ENCODE assay signal across 1 cellular context in genomic region chr19:34667349-34668076, GRCh38.
A peak's percentile ranks its signal among the peaks of the same experiment; 100 is the strongest.
TF ChIP-seq lines count a peak whose summit lies in the region.

No MANE protein-coding gene starts in this region.

TF ChIP-seq in K562, 482 proteins besides CTCF, POLR2A, EP300 and RAD21 (continued from another document):
- TF ChIP-seq, protein P1, sequence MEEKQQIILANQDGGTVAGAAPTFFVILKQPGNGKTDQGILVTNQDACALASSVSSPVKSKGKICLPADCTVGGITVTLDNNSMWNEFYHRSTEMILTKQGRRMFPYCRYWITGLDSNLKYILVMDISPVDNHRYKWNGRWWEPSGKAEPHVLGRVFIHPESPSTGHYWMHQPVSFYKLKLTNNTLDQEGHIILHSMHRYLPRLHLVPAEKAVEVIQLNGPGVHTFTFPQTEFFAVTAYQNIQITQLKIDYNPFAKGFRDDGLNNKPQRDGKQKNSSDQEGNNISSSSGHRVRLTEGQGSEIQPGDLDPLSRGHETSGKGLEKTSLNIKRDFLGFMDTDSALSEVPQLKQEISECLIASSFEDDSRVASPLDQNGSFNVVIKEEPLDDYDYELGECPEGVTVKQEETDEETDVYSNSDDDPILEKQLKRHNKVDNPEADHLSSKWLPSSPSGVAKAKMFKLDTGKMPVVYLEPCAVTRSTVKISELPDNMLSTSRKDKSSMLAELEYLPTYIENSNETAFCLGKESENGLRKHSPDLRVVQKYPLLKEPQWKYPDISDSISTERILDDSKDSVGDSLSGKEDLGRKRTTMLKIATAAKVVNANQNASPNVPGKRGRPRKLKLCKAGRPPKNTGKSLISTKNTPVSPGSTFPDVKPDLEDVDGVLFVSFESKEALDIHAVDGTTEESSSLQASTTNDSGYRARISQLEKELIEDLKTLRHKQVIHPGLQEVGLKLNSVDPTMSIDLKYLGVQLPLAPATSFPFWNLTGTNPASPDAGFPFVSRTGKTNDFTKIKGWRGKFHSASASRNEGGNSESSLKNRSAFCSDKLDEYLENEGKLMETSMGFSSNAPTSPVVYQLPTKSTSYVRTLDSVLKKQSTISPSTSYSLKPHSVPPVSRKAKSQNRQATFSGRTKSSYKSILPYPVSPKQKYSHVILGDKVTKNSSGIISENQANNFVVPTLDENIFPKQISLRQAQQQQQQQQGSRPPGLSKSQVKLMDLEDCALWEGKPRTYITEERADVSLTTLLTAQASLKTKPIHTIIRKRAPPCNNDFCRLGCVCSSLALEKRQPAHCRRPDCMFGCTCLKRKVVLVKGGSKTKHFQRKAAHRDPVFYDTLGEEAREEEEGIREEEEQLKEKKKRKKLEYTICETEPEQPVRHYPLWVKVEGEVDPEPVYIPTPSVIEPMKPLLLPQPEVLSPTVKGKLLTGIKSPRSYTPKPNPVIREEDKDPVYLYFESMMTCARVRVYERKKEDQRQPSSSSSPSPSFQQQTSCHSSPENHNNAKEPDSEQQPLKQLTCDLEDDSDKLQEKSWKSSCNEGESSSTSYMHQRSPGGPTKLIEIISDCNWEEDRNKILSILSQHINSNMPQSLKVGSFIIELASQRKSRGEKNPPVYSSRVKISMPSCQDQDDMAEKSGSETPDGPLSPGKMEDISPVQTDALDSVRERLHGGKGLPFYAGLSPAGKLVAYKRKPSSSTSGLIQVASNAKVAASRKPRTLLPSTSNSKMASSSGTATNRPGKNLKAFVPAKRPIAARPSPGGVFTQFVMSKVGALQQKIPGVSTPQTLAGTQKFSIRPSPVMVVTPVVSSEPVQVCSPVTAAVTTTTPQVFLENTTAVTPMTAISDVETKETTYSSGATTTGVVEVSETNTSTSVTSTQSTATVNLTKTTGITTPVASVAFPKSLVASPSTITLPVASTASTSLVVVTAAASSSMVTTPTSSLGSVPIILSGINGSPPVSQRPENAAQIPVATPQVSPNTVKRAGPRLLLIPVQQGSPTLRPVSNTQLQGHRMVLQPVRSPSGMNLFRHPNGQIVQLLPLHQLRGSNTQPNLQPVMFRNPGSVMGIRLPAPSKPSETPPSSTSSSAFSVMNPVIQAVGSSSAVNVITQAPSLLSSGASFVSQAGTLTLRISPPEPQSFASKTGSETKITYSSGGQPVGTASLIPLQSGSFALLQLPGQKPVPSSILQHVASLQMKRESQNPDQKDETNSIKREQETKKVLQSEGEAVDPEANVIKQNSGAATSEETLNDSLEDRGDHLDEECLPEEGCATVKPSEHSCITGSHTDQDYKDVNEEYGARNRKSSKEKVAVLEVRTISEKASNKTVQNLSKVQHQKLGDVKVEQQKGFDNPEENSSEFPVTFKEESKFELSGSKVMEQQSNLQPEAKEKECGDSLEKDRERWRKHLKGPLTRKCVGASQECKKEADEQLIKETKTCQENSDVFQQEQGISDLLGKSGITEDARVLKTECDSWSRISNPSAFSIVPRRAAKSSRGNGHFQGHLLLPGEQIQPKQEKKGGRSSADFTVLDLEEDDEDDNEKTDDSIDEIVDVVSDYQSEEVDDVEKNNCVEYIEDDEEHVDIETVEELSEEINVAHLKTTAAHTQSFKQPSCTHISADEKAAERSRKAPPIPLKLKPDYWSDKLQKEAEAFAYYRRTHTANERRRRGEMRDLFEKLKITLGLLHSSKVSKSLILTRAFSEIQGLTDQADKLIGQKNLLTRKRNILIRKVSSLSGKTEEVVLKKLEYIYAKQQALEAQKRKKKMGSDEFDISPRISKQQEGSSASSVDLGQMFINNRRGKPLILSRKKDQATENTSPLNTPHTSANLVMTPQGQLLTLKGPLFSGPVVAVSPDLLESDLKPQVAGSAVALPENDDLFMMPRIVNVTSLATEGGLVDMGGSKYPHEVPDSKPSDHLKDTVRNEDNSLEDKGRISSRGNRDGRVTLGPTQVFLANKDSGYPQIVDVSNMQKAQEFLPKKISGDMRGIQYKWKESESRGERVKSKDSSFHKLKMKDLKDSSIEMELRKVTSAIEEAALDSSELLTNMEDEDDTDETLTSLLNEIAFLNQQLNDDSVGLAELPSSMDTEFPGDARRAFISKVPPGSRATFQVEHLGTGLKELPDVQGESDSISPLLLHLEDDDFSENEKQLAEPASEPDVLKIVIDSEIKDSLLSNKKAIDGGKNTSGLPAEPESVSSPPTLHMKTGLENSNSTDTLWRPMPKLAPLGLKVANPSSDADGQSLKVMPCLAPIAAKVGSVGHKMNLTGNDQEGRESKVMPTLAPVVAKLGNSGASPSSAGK (IDR thresholded peaks at IDR 0.05) = peak; percentile 56
- TF ChIP-seq ZBTB26 (CRISPR knock-in tag; IDR thresholded peaks at IDR 0.05) (no peak), CREBBP (IDR thresholded peaks at IDR 0.05; ENCODE audit: low read depth, low read length) (no peak), RREB1 (CRISPR knock-in tag; IDR thresholded peaks at IDR 0.05) (no peak), L3MBTL2 (IDR thresholded peaks at IDR 0.05) (peak; percentile 51; the same call in 1 of the 2 replicates), RHOXF2B (CRISPR knock-in tag; conservative IDR thresholded peaks at IDR 0.05) (no peak), IRF2 (CRISPR knock-in tag; IDR thresholded peaks at IDR 0.05) (no peak), EGR1 (conservative IDR thresholded peaks at IDR 0.05) (0 out of 2 replicates have a peak, but pooled peaks have one; percentile 15), CBX8 (IDR thresholded peaks at IDR 0.05; ENCODE audit: borderline replicate concordance, extremely low read depth, low read depth, low read length, poor library complexity, severe bottlenecking) (no peak)
- TF ChIP-seq, protein P2, sequence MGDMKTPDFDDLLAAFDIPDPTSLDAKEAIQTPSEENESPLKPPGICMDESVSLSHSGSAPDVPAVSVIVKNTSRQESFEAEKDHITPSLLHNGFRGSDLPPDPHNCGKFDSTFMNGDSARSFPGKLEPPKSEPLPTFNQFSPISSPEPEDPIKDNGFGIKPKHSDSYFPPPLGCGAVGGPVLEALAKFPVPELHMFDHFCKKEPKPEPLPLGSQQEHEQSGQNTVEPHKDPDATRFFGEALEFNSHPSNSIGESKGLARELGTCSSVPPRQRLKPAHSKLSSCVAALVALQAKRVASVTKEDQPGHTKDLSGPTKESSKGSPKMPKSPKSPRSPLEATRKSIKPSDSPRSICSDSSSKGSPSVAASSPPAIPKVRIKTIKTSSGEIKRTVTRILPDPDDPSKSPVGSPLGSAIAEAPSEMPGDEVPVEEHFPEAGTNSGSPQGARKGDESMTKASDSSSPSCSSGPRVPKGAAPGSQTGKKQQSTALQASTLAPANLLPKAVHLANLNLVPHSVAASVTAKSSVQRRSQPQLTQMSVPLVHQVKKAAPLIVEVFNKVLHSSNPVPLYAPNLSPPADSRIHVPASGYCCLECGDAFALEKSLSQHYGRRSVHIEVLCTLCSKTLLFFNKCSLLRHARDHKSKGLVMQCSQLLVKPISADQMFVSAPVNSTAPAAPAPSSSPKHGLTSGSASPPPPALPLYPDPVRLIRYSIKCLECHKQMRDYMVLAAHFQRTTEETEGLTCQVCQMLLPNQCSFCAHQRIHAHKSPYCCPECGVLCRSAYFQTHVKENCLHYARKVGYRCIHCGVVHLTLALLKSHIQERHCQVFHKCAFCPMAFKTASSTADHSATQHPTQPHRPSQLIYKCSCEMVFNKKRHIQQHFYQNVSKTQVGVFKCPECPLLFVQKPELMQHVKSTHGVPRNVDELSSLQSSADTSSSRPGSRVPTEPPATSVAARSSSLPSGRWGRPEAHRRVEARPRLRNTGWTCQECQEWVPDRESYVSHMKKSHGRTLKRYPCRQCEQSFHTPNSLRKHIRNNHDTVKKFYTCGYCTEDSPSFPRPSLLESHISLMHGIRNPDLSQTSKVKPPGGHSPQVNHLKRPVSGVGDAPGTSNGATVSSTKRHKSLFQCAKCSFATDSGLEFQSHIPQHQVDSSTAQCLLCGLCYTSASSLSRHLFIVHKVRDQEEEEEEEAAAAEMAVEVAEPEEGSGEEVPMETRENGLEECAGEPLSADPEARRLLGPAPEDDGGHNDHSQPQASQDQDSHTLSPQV (IDR thresholded peaks at IDR 0.05) = 0 out of 2 replicates have a peak, but pooled peaks have one; percentile 25
